Comparison of ENCODE assay signal across 8 cellular contexts in the genomic region with DNA sequence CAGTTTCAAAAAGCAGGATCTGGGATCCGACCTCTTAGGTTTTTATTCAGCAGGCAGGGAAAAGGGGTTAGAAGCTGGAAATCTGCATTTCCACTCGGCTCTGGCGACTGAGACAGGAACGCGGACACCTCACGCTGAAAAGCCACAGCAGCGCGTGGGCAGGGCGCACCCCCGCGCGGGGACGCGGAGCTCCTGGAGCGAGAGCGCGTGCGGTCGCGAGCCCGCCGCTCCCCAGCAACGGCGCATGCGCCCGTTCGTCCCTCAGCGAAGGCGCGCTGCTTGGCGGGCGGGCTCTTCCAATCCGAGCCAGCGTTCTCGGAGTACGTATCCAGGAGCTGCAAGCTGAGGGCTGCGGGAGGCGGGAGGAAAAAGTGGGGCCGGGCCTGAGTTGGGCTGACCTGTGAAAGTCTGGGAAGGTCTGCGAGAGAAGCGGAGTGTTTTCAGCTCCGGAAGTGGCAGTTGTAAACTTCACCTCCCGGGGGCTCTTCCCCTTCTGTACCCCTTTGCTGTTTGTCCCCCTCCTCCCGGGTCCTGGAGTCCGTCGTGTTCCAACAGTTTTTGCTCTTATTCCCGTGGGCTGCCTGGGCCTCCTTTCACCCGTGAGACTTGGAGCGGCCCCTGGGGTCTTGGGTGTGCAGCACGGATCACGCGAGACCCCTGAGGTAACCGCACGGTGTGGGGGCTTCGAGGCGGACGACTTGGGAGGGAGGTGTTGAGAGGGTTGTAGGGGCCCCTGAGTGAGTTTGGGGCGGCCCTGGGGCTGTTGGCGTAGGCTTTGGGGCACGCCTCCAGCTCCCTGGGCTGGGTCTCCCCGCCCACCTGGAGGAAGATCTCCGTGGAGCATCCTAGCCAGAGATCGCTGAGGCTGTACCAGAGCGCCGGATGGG. TPM values are rescaled to one million over a fixed set of nuclear protein-coding genes. Genes with fewer than 3 reads are reported as not detected.
DNase-seq lines count a peak whose midpoint lies in the region; ATAC-seq and TF ChIP-seq lines count a peak whose summit lies in the region.

Gene CCDC171, plus strand, starts transcription at position 403 of the 887 bp plus-strand sequence. CDS start 11,046 bp downstream, outside the sequence.

- H3K4me3 ChIP-seq in parathyroid adenoma (ENCODE audit: low read depth, low read length) (peak within 1 kb of the TSS; percentile 86), tibial nerve (peak within 1 kb of the TSS; percentile 64 to 94 (median 74))

- WGBS in tibial nerve, 2 donors: 0 to 1% methylated on average over 39 to 42 of the region's 65 CpGs

- peak within 1 kb of the TSS; percentile 89 for H3K4me3 Mint-ChIP-seq in activated naive CD8-positive, alpha-beta T cell treated with anti-CD3 and anti-CD28 coated beads, Interleukin-2, amount 10 ng/mL, durations not matched to agents 7 days and 5 days

- H3K27ac Mint-ChIP-seq in activated naive CD8-positive, alpha-beta T cell treated with anti-CD3 and anti-CD28 coated beads, Interleukin-2, amount 10 ng/mL, durations not matched to agents 7 days and 5 days: peak within 1 kb of the TSS; percentile 82

- POLR2A ChIA-PET in activated naive CD8-positive, alpha-beta T cell treated with anti-CD3 and anti-CD28 coated beads, Interleukin-2, amount 10 ng/mL, durations not matched to agents 7 days and 5 days (lab: Charles Lee): interaction anchor here (0.7 to 2.7 kb wide), 9 partner anchors 15 to 256 kb away, joined by 3 to 40 read pairs (median 4); partner anchors contain the start of gene PSIP1

- peak in 1 of 2 donors; percentile 84 for TF ChIP-seq EP300 in tibial nerve (IDR thresholded peaks at IDR 0.05)

- H3K9me3 ChIP-seq in parathyroid adenoma (ENCODE audit: control insufficient read depth, low read length) (no peaks in the 10 kb centered on the region), tibial nerve (no peaks in the 10 kb centered on the region)

- H3K36me3 ChIP-seq in parathyroid adenoma (ENCODE audit: control insufficient read depth, insufficient read depth, low read length) (no peaks in the 10 kb centered on the region), tibial nerve (no peaks in the 10 kb centered on the region)

- intact Hi-C loops in Right ventricle myocardium superior (cut with DNase I): no loop called here

- peaks cover 7% of the 10 kb centered on the region for H3K4me1 Mint-ChIP-seq in activated naive CD8-positive, alpha-beta T cell treated with anti-CD3 and anti-CD28 coated beads, Interleukin-2, amount 10 ng/mL, durations not matched to agents 7 days and 5 days

- H3K27ac ChIP-seq in parathyroid adenoma: peak within 1 kb of the TSS; percentile 73
- peak within 1 kb of the TSS; percentile 73 to 96 (median 85) for H3K27ac ChIP-seq in tibial nerve

- peaks cover 5% of the 10 kb centered on the region for H3K36me3 Mint-ChIP-seq in activated naive CD8-positive, alpha-beta T cell treated with anti-CD3 and anti-CD28 coated beads, Interleukin-2, amount 10 ng/mL, durations not matched to agents 7 days and 5 days

- H2AFZ ChIP-seq in parathyroid adenoma: peak within 1 kb of the TSS; percentile 98

- DNase-seq in NCI-H1105 treated with DMSO at 0.1 percent for 48 hours (lab: John Stamatoyannopoulos, UW): peak; percentile 100
- peak; percentile 90 for DNase-seq in SKM-1 treated with dmso at 0.1 percent for 144 hours (lab: John Stamatoyannopoulos, UW; ENCODE audit: unreplicated experiment)
- DNase-seq in activated naive CD8-positive, alpha-beta T cell treated with anti-CD3 and anti-CD28 coated beads, Interleukin-2, amount 10 ng/mL, durations not matched to agents 7 days and 5 days: peak; percentile 89
- peak; percentile 95 for DNase-seq in Right ventricle myocardium superior
- DNase-seq in tibial nerve (ENCODE audit: low spot score in 2 of 2): peak; percentile 81 to 84

- H3K4me1 ChIP-seq in parathyroid adenoma: no peaks in the 10 kb centered on the region
- peaks cover 0 to 15% (median 4%) of the 10 kb centered on the region in 4 donors for H3K4me1 ChIP-seq in tibial nerve

- peak within 1 kb of the TSS; percentile 33 for H3K9ac ChIP-seq in parathyroid adenoma

- H3K27me3 Mint-ChIP-seq in activated naive CD8-positive, alpha-beta T cell treated with anti-CD3 and anti-CD28 coated beads, Interleukin-2, amount 10 ng/mL, durations not matched to agents 7 days and 5 days: peaks cover 3% of the 10 kb centered on the region

- H3K79me2 ChIP-seq in parathyroid adenoma: no peaks in the 10 kb centered on the region

- TF ChIP-seq POLR2A in tibial nerve (IDR thresholded peaks at IDR 0.05): peak; percentile 48 to 70

- no peaks in the 10 kb centered on the region for H3K27me3 ChIP-seq in parathyroid adenoma (ENCODE audit: control insufficient read depth, insufficient read depth, low read length)
- H3K27me3 ChIP-seq in tibial nerve: no peaks in the 10 kb centered on the region

- 0 out of 3 replicates have a peak, but pooled peaks have one; percentile 8 for TF ChIP-seq CTCF in GM12872 (IDR thresholded peaks at IDR 0.05; ENCODE audit: insufficient read depth, low read depth, low read length)
- no peak for TF ChIP-seq CTCF in parathyroid adenoma (IDR thresholded peaks at IDR 0.05)
- no peak for TF ChIP-seq CTCF in tibial nerve (IDR thresholded peaks at IDR 0.05)

- no peaks in the 10 kb centered on the region for H3K9me3 Mint-ChIP-seq in activated naive CD8-positive, alpha-beta T cell treated with anti-CD3 and anti-CD28 coated beads, Interleukin-2, amount 10 ng/mL, durations not matched to agents 7 days and 5 days

- peak; percentile 81 for ATAC-seq in HG02678 (IDR thresholded peaks at IDR 0.05; ENCODE audit: unreplicated experiment)
- peak; percentile 90 for ATAC-seq in activated naive CD8-positive, alpha-beta T cell treated with anti-CD3 and anti-CD28 coated beads, Interleukin-2, amount 10 ng/mL, durations not matched to agents 7 days and 5 days (ENCODE audit: low read depth)
- ATAC-seq in Right ventricle myocardium superior (ENCODE audit: poor library complexity): peak; percentile 99

- peak within 1 kb of the TSS; percentile 89 for H3K4me2 ChIP-seq in parathyroid adenoma (ENCODE audit: low read length)

RNA-seq across cellular contexts. Expression of gene CCDC171, which starts in this region (rescaled TPM):
- 1 to 10 TPM; 1.7 to 2.7 TPM for total RNA-seq in activated naive CD8-positive, alpha-beta T cell treated with anti-CD3 and anti-CD28 coated beads, Interleukin-2, amount 10 ng/mL, durations not matched to agents 7 days and 5 days
- total RNA-seq in Right ventricle myocardium superior (1.6 TPM), tibial nerve (10 to 100 TPM in 1 of 4 donors, 1 to 10 TPM in 3; 4.7 to 18.8 (median 7.9) TPM)

Comparison
In these comparisons a context has a peak if more than half of its experiments do, and no peak if none do; other contexts are left out.
1. Peak in every context shown above with its lines: DNase-seq, ATAC-seq, H3K4me3 ChIP-seq and H3K27ac ChIP-seq.